ENCODE assay signal across 17 cellular contexts in genomic region chr18:28974504-28974903, GRCh38.
A peak's percentile ranks its signal among the peaks of the same experiment; 100 is the strongest.
DNase-seq lines count a peak whose midpoint lies in the region; ATAC-seq, FAIRE-seq and TF ChIP-seq lines count a peak whose summit lies in the region.
"Had no signal": no experiment of that assay in that cellular context is flagged by ENCODE, and none has a peak within 500 bp of the region (broad histone marks: within the 10 kb centered on the region; RNA-seq: fewer than 3 reads in every experiment).

No MANE protein-coding gene starts in this region.

- H3K4me1 Mint-ChIP-seq in astrocyte (ENCODE audit: low read depth, unreplicated experiment), result no peaks in the 10 kb centered on the region
- H3K4me1 Mint-ChIP-seq: CD14-positive monocyte had no signal

- H2AFZ ChIP-seq in astrocyte (ENCODE audit: low read depth, low read length), result no peak overlapping the region

- WGBS in sigmoid colon, 2 donors, result 83 to 96% methylated on average over 1 of the region's 1 CpG

- TF ChIP-seq CTCF in D721Med (IDR thresholded peaks at IDR 0.05; ENCODE audit: insufficient read depth, missing control alignments) (no peak), astrocyte (IDR thresholded peaks at IDR 0.05; ENCODE audit: insufficient read depth, low read depth, low read length) (no peak), epithelial cell of esophagus (IDR thresholded peaks at IDR 0.05; ENCODE audit: insufficient read depth, low read depth, low read length, missing control alignments) (no peak), sigmoid colon (IDR thresholded peaks at IDR 0.05) (no peak)

- H3K27ac ChIP-seq in astrocyte (ENCODE audit: low read depth, low read length) (no peak overlapping the region), sigmoid colon (no peak overlapping the region)
- H3K27ac ChIP-seq: 22Rv1, HL-60 had no signal

- FAIRE-seq in D721Med (lab: Jason Lieb, UNC) (peak; percentile 66), astrocyte (lab: Jason Lieb, UNC) (peak; percentile 43)
- FAIRE-seq: GM12878, GM18507 had no signal

- H3K36me3 Mint-ChIP-seq in astrocyte (ENCODE audit: low read depth, unreplicated experiment), result no peaks in the 10 kb centered on the region
- H3K36me3 Mint-ChIP-seq: CD14-positive monocyte; CD8-positive, alpha-beta T cell had no signal

- no peak overlapping the region for H3K27ac Mint-ChIP-seq in astrocyte (ENCODE audit: unreplicated experiment)
- H3K27ac Mint-ChIP-seq: CD14-positive monocyte; CD8-positive, alpha-beta T cell had no signal

- H3K4me1 ChIP-seq in astrocyte (ENCODE audit: insufficient read depth, low read length), result no peaks in the 10 kb centered on the region
- H3K4me1 ChIP-seq in sigmoid colon, result peaks cover 0 to 3% (median 0%) of the 10 kb centered on the region in 4 donors

- no peaks in the 10 kb centered on the region for H3K79me2 ChIP-seq in astrocyte (ENCODE audit: insufficient read depth, low read length)

- H3K4me3 ChIP-seq in astrocyte (ENCODE audit: insufficient read depth, low read depth, low read length) (no peak overlapping the region), epithelial cell of esophagus (ENCODE audit: low read length) (no peak overlapping the region), sigmoid colon (no peak overlapping the region)
- H3K4me3 ChIP-seq: GM12878 had no signal

- no peaks in the 10 kb centered on the region for H3K27me3 Mint-ChIP-seq in astrocyte (ENCODE audit: low read depth, unreplicated experiment)

- ATAC-seq in HG03520 (IDR thresholded peaks at IDR 0.05; ENCODE audit: unreplicated experiment) (no peak), GM18868 (IDR thresholded peaks at IDR 0.05; ENCODE audit: unreplicated experiment) (no peak)
- ATAC-seq: CD8-positive, alpha-beta T cell; GM12878; HCT116 had no signal

- no peak for TF ChIP-seq EP300 in sigmoid colon (IDR thresholded peaks at IDR 0.05)

- no peak overlapping the region for H3K4me2 ChIP-seq in astrocyte (ENCODE audit: low read length)

- DNase-seq in D721Med (ENCODE audit: insufficient read length, low spot score) (no peak), HT1080 (ENCODE audit: low read depth) (peak; percentile 40), astrocyte (ENCODE audit: low read depth) (peak; percentile 3), epithelial cell of esophagus (ENCODE audit: low read depth) (peak; percentile 22), sigmoid colon (no peak)
- DNase-seq: CD8-positive, alpha-beta T cell; COR-L47; DND-41; KBM-7 had no signal

- intact Hi-C loops in sigmoid colon (cut with DNase I), result no loop called here

- H3K9ac ChIP-seq in astrocyte (ENCODE audit: low read length), result no peak overlapping the region

- no peaks in the 10 kb centered on the region for H3K27me3 ChIP-seq in astrocyte (ENCODE audit: insufficient read depth, low read length)
- H3K27me3 ChIP-seq in sigmoid colon, result no peaks in the 10 kb centered on the region

- no peaks in the 10 kb centered on the region for H3K9me3 Mint-ChIP-seq in astrocyte (ENCODE audit: unreplicated experiment)

- no peaks in the 10 kb centered on the region for H3K9me3 ChIP-seq in astrocyte (ENCODE audit: insufficient read depth, low read depth, low read length)
- peaks cover 0 to 3% (median 0%) of the 10 kb centered on the region in 4 donors for H3K9me3 ChIP-seq in sigmoid colon

- H3K36me3 ChIP-seq in astrocyte (ENCODE audit: insufficient read depth, low read length) (no peaks in the 10 kb centered on the region), sigmoid colon (no peaks in the 10 kb centered on the region)

- no peak for TF ChIP-seq POLR2A in sigmoid colon (IDR thresholded peaks at IDR 0.05)

- no peaks in the 10 kb centered on the region for H4K20me1 ChIP-seq in astrocyte (ENCODE audit: insufficient read depth, low read length)

- no peak overlapping the region for H3K4me3 Mint-ChIP-seq in astrocyte (ENCODE audit: unreplicated experiment)
- H3K4me3 Mint-ChIP-seq: CD14-positive monocyte; CD8-positive, alpha-beta T cell had no signal

Comparison
In these comparisons a context has a peak if more than half of its experiments do, and no peak if none do; other contexts are left out.
1. DNase-seq: peak in HT1080 (single experiment), astrocyte (single experiment) and epithelial cell of esophagus (single experiment); none in D721Med (single experiment) and sigmoid colon (single experiment).